15 cellular contexts compared by ENCODE assay signal in genomic region chr3:64157150-64158035, GRCh38.
DNase-seq lines count a peak whose midpoint lies in the region; ATAC-seq and TF ChIP-seq lines count a peak whose summit lies in the region.
"Had no signal": no experiment of that assay in that cellular context is flagged by ENCODE, and none has a peak within 500 bp of the region (broad histone marks: within the 10 kb centered on the region; RNA-seq: fewer than 3 reads in every experiment).

No MANE protein-coding gene starts in this region.

- H3K36me3 ChIP-seq in GM23338 (ENCODE audit: insufficient read depth) (no peaks in the 10 kb centered on the region), PC-3 (ENCODE audit: low read depth, low read length) (no peaks in the 10 kb centered on the region), hepatocyte (replicated peaks; ENCODE audit: insufficient read depth, low read depth) (no peaks in the 10 kb centered on the region)

- H3K4me3 Mint-ChIP-seq in GM23338 (no peak overlapping the region), progenitor cell of endocrine pancreas (ENCODE audit: low read depth) (no peak overlapping the region)
- H3K4me3 Mint-ChIP-seq in activated T-helper 17 cell treated with anti-CD3 and anti-CD28 coated beads, Interleukin-2, amount 50 U/mL, for 72 hours = no peak overlapping the region
- H3K4me3 Mint-ChIP-seq: activated CD4-positive, alpha-beta memory T cell treated with anti-CD3 and anti-CD28 coated beads, Interleukin-2, amount 10 ng/mL, durations not matched to agents 7 days and 5 days; dendritic cell treated with granulocyte-macrophage colony-stimulating factor and Interleukin-4, amounts not matched to agents 40 ng/mL and 50 ng/mL, for 4 days had no signal

- H3K9me2 ChIP-seq in GM23338 (ENCODE audit: insufficient read depth) (no peaks in the 10 kb centered on the region), PC-3 (replicated peaks; ENCODE audit: low read length) (no peaks in the 10 kb centered on the region), hepatocyte (replicated peaks; ENCODE audit: insufficient read depth) (no peaks in the 10 kb centered on the region)

- H2AFZ ChIP-seq in GM23338 = no peak overlapping the region
- no peak overlapping the region for H2AFZ ChIP-seq in PC-3 (ENCODE audit: low read length)
- H2AFZ ChIP-seq in hepatocyte = no peak overlapping the region

- no peak for DNase-seq in GM23338 (ENCODE audit: low spot score)
- DNase-seq in PC-3 = peak; percentile 51
- no peak for DNase-seq in hepatocyte (ENCODE audit: low spot score)
- no peak for DNase-seq in progenitor cell of endocrine pancreas (ENCODE audit: low spot score, unreplicated experiment)
- DNase-seq in NCI-H774 (lab: John Stamatoyannopoulos, UW) = no peak
- no peak for DNase-seq in NOMO-1 treated with dmso at 0.1 percent for 144 hours (lab: John Stamatoyannopoulos, UW; ENCODE audit: unreplicated experiment)
- DNase-seq: activated CD4-positive, alpha-beta memory T cell treated with anti-CD3 and anti-CD28 coated beads, Interleukin-2, amount 10 ng/mL, durations not matched to agents 7 days and 5 days; amygdala; DMS 273 treated with DMSO at 0.1 percent for 48 hours; stimulated activated CD4-positive, alpha-beta T cell treated with anti-CD3 and anti-CD28 coated beads, Interleukin-4, amount 100 ng/mL, for 24 hours; upper lobe of right lung had no signal

- WGBS in hepatocyte (ENCODE audit: low lambda C conversion rate, missing lambda C conversion rate) = 86% methylated on average over 17 of the region's 17 CpGs

- no peaks in the 10 kb centered on the region for H3K9me3 Mint-ChIP-seq in GM23338
- H3K9me3 Mint-ChIP-seq in progenitor cell of endocrine pancreas (ENCODE audit: low read depth) = no peaks in the 10 kb centered on the region
- H3K9me3 Mint-ChIP-seq in activated T-helper 17 cell treated with anti-CD3 and anti-CD28 coated beads, Interleukin-2, amount 50 U/mL, for 72 hours = no peaks in the 10 kb centered on the region
- H3K9me3 Mint-ChIP-seq: activated CD4-positive, alpha-beta memory T cell treated with anti-CD3 and anti-CD28 coated beads, Interleukin-2, amount 10 ng/mL, durations not matched to agents 7 days and 5 days; dendritic cell treated with granulocyte-macrophage colony-stimulating factor and Interleukin-4, amounts not matched to agents 40 ng/mL and 50 ng/mL, for 4 days had no signal

- H3K9me3 ChIP-seq in PC-3 (ENCODE audit: low read length) (no peaks in the 10 kb centered on the region), hepatocyte (ENCODE audit: low read depth) (no peaks in the 10 kb centered on the region)
- H3K9me3 ChIP-seq: upper lobe of right lung had no signal

- H3K27ac Mint-ChIP-seq in GM23338 (peak overlapping the region; percentile 91), progenitor cell of endocrine pancreas (peak overlapping the region; percentile 63)
- H3K27ac Mint-ChIP-seq in activated T-helper 17 cell treated with anti-CD3 and anti-CD28 coated beads, Interleukin-2, amount 50 U/mL, for 72 hours = no peak overlapping the region
- H3K27ac Mint-ChIP-seq: activated CD4-positive, alpha-beta memory T cell treated with anti-CD3 and anti-CD28 coated beads, Interleukin-2, amount 10 ng/mL, durations not matched to agents 7 days and 5 days; dendritic cell treated with granulocyte-macrophage colony-stimulating factor and Interleukin-4, amounts not matched to agents 40 ng/mL and 50 ng/mL, for 4 days had no signal

- H3K27me3 Mint-ChIP-seq in GM23338 (ENCODE audit: insufficient read depth, low read depth, poor library complexity) = peaks cover 4% of the 10 kb centered on the region
- H3K27me3 Mint-ChIP-seq in progenitor cell of endocrine pancreas = no peaks in the 10 kb centered on the region
- H3K27me3 Mint-ChIP-seq in activated T-helper 17 cell treated with anti-CD3 and anti-CD28 coated beads, Interleukin-2, amount 50 U/mL, for 72 hours = peaks cover 35% of the 10 kb centered on the region

- H3K79me2 ChIP-seq in GM23338 (replicated peaks; ENCODE audit: insufficient read depth) (no peaks in the 10 kb centered on the region), PC-3 (ENCODE audit: low read length) (no peaks in the 10 kb centered on the region), hepatocyte (no peaks in the 10 kb centered on the region)

- peak overlapping the region; percentile 78 for H3K27ac ChIP-seq in GM23338 (ENCODE audit: low read depth)
- peak overlapping the region; percentile 85 for H3K27ac ChIP-seq in PC-3 (ENCODE audit: low read length)
- peak overlapping the region; percentile 74 for H3K27ac ChIP-seq in hepatocyte
- H3K27ac ChIP-seq: upper lobe of right lung had no signal

- H3K4me2 ChIP-seq in GM23338 (no peak overlapping the region), PC-3 (ENCODE audit: low read length) (peak overlapping the region; percentile 44), hepatocyte (no peak overlapping the region)

- H3K9ac ChIP-seq in PC-3 (ENCODE audit: low read length) = peak overlapping the region; percentile 59

- BruUV-seq in PC-3 (replicated peaks; lab: Mats Ljungman, UMichigan) = no TSS peak

- peaks cover 9% of the 10 kb centered on the region for H3K36me3 Mint-ChIP-seq in GM23338 (ENCODE audit: low read depth)
- peaks cover 19% of the 10 kb centered on the region for H3K36me3 Mint-ChIP-seq in progenitor cell of endocrine pancreas (ENCODE audit: insufficient read depth)
- H3K36me3 Mint-ChIP-seq in activated T-helper 17 cell treated with anti-CD3 and anti-CD28 coated beads, Interleukin-2, amount 50 U/mL, for 72 hours (ENCODE audit: low read depth) = no peaks in the 10 kb centered on the region

- H3K27me3 ChIP-seq in GM23338 (ENCODE audit: insufficient read depth) (no peaks in the 10 kb centered on the region), PC-3 (ENCODE audit: low read length) (no peaks in the 10 kb centered on the region), hepatocyte (no peaks in the 10 kb centered on the region)
- H3K27me3 ChIP-seq: upper lobe of right lung had no signal

- H3F3A ChIP-seq in GM23338 (replicated peaks; ENCODE audit: low read depth) (no peaks in the 10 kb centered on the region), PC-3 (ENCODE audit: low read length, unreplicated experiment) (no peaks in the 10 kb centered on the region)

- H4K20me1 ChIP-seq in GM23338 (replicated peaks; ENCODE audit: insufficient read depth) (no peaks in the 10 kb centered on the region; the same call in 1 of the 2 replicates), PC-3 (ENCODE audit: low read length) (no peaks in the 10 kb centered on the region), hepatocyte (ENCODE audit: insufficient read depth, poor library complexity, severe bottlenecking) (no peaks in the 10 kb centered on the region)

- H3K4me3 ChIP-seq in GM23338 = no peak overlapping the region
- H3K4me3 ChIP-seq in PC-3 (ENCODE audit: low read length) = no peak overlapping the region
- no peak overlapping the region for H3K4me3 ChIP-seq in hepatocyte
- H3K4me3 ChIP-seq: lung, upper lobe of right lung had no signal

- CTCF ChIA-PET in PC-3 (lab: Charles Lee) = no interaction called here

- TF ChIP-seq CTCF in GM23338 (conservative IDR thresholded peaks at IDR 0.05; ENCODE audit: low read depth in 2 of 2) (no peak), PC-3 (conservative IDR thresholded peaks at IDR 0.05; ENCODE audit: low read depth, low read length) (no peak), hepatocyte (IDR thresholded peaks at IDR 0.05; ENCODE audit: poor library complexity) (no peak), progenitor cell of endocrine pancreas (IDR thresholded peaks at IDR 0.05; ENCODE audit: unreplicated experiment) (no peak)

- H3K4me1 Mint-ChIP-seq in GM23338 = peaks cover 35% of the 10 kb centered on the region
- H3K4me1 Mint-ChIP-seq in progenitor cell of endocrine pancreas (ENCODE audit: low read depth) = peaks cover 24% of the 10 kb centered on the region
- no peaks in the 10 kb centered on the region for H3K4me1 Mint-ChIP-seq in activated T-helper 17 cell treated with anti-CD3 and anti-CD28 coated beads, Interleukin-2, amount 50 U/mL, for 72 hours

- ATAC-seq in GM23338 (peak; percentile 84), PC-3 (no peak; the same call in 1 of the 2 replicates), GM21526 (IDR thresholded peaks at IDR 0.05; ENCODE audit: low FRiP score, unreplicated experiment) (no peak)
- ATAC-seq in activated T-helper 17 cell treated with anti-CD3 and anti-CD28 coated beads, Interleukin-2, amount 50 U/mL, for 72 hours (replicated peaks) = no peak
- ATAC-seq: upper lobe of right lung had no signal

- peaks cover 21% of the 10 kb centered on the region for H3K4me1 ChIP-seq in GM23338 (ENCODE audit: insufficient read depth)
- peaks cover 38% of the 10 kb centered on the region for H3K4me1 ChIP-seq in PC-3 (ENCODE audit: insufficient read depth, low read length)
- peaks cover 32% of the 10 kb centered on the region for H3K4me1 ChIP-seq in hepatocyte (ENCODE audit: insufficient read depth)

- intact Hi-C loops in PC-3 (cut with micrococcal nuclease) = no loop called here

- POLR2A ChIA-PET in PC-3 (lab: Charles Lee; ENCODE audit: unreplicated experiment) = interaction anchor here (0.7 kb wide), 1 partner anchor 108 kb away, joined by 4 read pairs; no protein-coding TSS in a partner anchor

TF ChIP-seq in GM23338, 12 proteins besides CTCF, POLR2A, EP300 and RAD21 (continues in another document):
- TF ChIP-seq NANOG (IDR thresholded peaks at IDR 0.05; ENCODE audit: borderline replicate concordance) = no peak
- TF ChIP-seq EZH2 (IDR thresholded peaks at IDR 0.05; ENCODE audit: low read depth, unreplicated experiment) = no peak
